ENCODE assay signal across 8 cellular contexts in genomic region chr4:52051213-52051614, GRCh38. TPM values are rescaled to one million over a fixed set of nuclear protein-coding genes. Genes with fewer than 3 reads are reported as not detected.
DNase-seq lines count a peak whose midpoint lies in the region; ATAC-seq and TF ChIP-seq lines count a peak whose summit lies in the region.

Gene SPATA18, plus strand, starts transcription at chr4:52051304. Its CDS starts 401 bp downstream, at chr4:52051705.

- CTCF ChIA-PET in activated CD4-positive, alpha-beta T cell treated with anti-CD3 and anti-CD28 coated beads, Interleukin-2, amount 10 ng/mL, durations not matched to agents 7 days and 5 days (lab: Charles Lee) = no interaction called here
- CTCF ChIA-PET in activated B cell treated with CpG ODN at 0.5 μM for 24 hours (lab: Charles Lee) = no interaction called here

- peak within 1 kb of the TSS; percentile 81 for H4K8ac ChIP-seq in trophoblast cell (ENCODE audit: low read depth, low read length)

- no peaks in the 10 kb centered on the region for H3K36me3 Mint-ChIP-seq in activated CD4-positive, alpha-beta T cell treated with anti-CD3 and anti-CD28 coated beads, Interleukin-2, amount 10 ng/mL, durations not matched to agents 7 days and 5 days (ENCODE audit: low read depth)
- no peaks in the 10 kb centered on the region for H3K36me3 Mint-ChIP-seq in activated B cell treated with CpG ODN at 0.5 μM for 24 hours (ENCODE audit: low read depth)

- H3K27ac ChIP-seq in trophoblast cell (ENCODE audit: low read depth, low read length) = peak within 1 kb of the TSS; percentile 74

- peaks cover 69% of the 10 kb centered on the region for H3K27me3 Mint-ChIP-seq in activated CD4-positive, alpha-beta T cell treated with anti-CD3 and anti-CD28 coated beads, Interleukin-2, amount 10 ng/mL, durations not matched to agents 7 days and 5 days
- H3K27me3 Mint-ChIP-seq in activated B cell treated with CpG ODN at 0.5 μM for 24 hours = peaks cover 41% of the 10 kb centered on the region

- H4K12ac ChIP-seq in trophoblast cell (ENCODE audit: low read depth, low read length) = peak within 1 kb of the TSS; percentile 89

- peaks cover 15% of the 10 kb centered on the region for H3K4me1 Mint-ChIP-seq in activated CD4-positive, alpha-beta T cell treated with anti-CD3 and anti-CD28 coated beads, Interleukin-2, amount 10 ng/mL, durations not matched to agents 7 days and 5 days
- H3K4me1 Mint-ChIP-seq in activated B cell treated with CpG ODN at 0.5 μM for 24 hours = peaks cover 26% of the 10 kb centered on the region

- ATAC-seq in HG02678 (IDR thresholded peaks at IDR 0.05; ENCODE audit: unreplicated experiment) (peak; percentile 46), activated B cell treated with CpG ODN at 0.5 μM for 24 hours (ENCODE audit: low read depth) (peak; percentile 75)

- no peak within 1 kb of the TSS for H2AK5ac ChIP-seq in trophoblast cell (ENCODE audit: low read length)

- H4K91ac ChIP-seq in trophoblast cell (ENCODE audit: low read depth, low read length) = peak within 1 kb of the TSS; percentile 82

- POLR2A ChIA-PET in activated CD4-positive, alpha-beta T cell treated with anti-CD3 and anti-CD28 coated beads, Interleukin-2, amount 10 ng/mL, durations not matched to agents 7 days and 5 days (lab: Charles Lee) = no interaction called here
- POLR2A ChIA-PET in activated B cell treated with CpG ODN at 0.5 μM for 24 hours (lab: Charles Lee) = interaction anchor here (1.7 to 2.3 kb wide), 2 partner anchors 13 to 208 kb away, joined by 5 to 9 read pairs; partner anchors contain the start of genes DCUN1D4 and SGCB

- no peaks in the 10 kb centered on the region for H3K9me3 ChIP-seq in trophoblast cell (ENCODE audit: insufficient read depth, low read depth, low read length)

- H3K27me3 ChIP-seq in trophoblast cell (ENCODE audit: insufficient read depth, low read length) = no peaks in the 10 kb centered on the region

- peak within 1 kb of the TSS; percentile 66 for H3K18ac ChIP-seq in trophoblast cell (ENCODE audit: low read length)

- H2AFZ ChIP-seq in trophoblast cell (ENCODE audit: insufficient read depth, low read length, poor library complexity) = peak within 1 kb of the TSS; percentile 85

- peak within 1 kb of the TSS; percentile 73 for H2BK120ac ChIP-seq in trophoblast cell (ENCODE audit: insufficient read depth, low read length, poor library complexity)

- H3K4me2 ChIP-seq in trophoblast cell (ENCODE audit: low read length) = peak within 1 kb of the TSS; percentile 89

- peaks cover 10% of the 10 kb centered on the region for H3K79me2 ChIP-seq in trophoblast cell (ENCODE audit: control insufficient read depth, insufficient read depth, low read length, poor library complexity)

- peak within 1 kb of the TSS; percentile 89 for H2BK5ac ChIP-seq in trophoblast cell (ENCODE audit: low read depth, low read length, poor library complexity)

- H3K9me3 Mint-ChIP-seq in activated CD4-positive, alpha-beta T cell treated with anti-CD3 and anti-CD28 coated beads, Interleukin-2, amount 10 ng/mL, durations not matched to agents 7 days and 5 days = no peaks in the 10 kb centered on the region
- H3K9me3 Mint-ChIP-seq in activated B cell treated with CpG ODN at 0.5 μM for 24 hours = no peaks in the 10 kb centered on the region

- no CpG with 5 or more reads among the region's 44 CpGs for WGBS in trophoblast cell (ENCODE audit: extremely low coverage, insufficient coverage, insufficient read length)

- intact Hi-C loops in activated B cell treated with CpG ODN at 0.5 μM for 24 hours (cut with micrococcal nuclease) = loop anchor here (1.0 to 5.0 kb wide), 3 partner anchors 13 to 811 kb away; partner anchors contain the start of genes RASL11B and SGCB

- no peak within 1 kb of the TSS for H3K27ac Mint-ChIP-seq in activated CD4-positive, alpha-beta T cell treated with anti-CD3 and anti-CD28 coated beads, Interleukin-2, amount 10 ng/mL, durations not matched to agents 7 days and 5 days
- peak within 1 kb of the TSS; percentile 51 for H3K27ac Mint-ChIP-seq in activated B cell treated with CpG ODN at 0.5 μM for 24 hours

- TF ChIP-seq CTCF in activated B cell treated with CpG ODN at 0.5 μM for 24 hours (IDR thresholded peaks at IDR 0.05) = no peak

- H3K36me3 ChIP-seq in trophoblast cell (ENCODE audit: control insufficient read depth in 1 of 2, insufficient read depth in 2 of 2, low read length in 2 of 2) = no peaks in the 10 kb centered on the region

- H3K9ac ChIP-seq in trophoblast cell (ENCODE audit: low read length) = peak within 1 kb of the TSS; percentile 85

- peaks cover 12% of the 10 kb centered on the region for H3K79me1 ChIP-seq in trophoblast cell (ENCODE audit: low read length)

- peaks cover 0 to 5% of the 10 kb centered on the region in 2 experiments for H3K4me1 ChIP-seq in trophoblast cell (ENCODE audit: control insufficient read depth in 1 of 2, insufficient read depth in 2 of 2, low read length in 2 of 2)

- H3K4me3 ChIP-seq in trophoblast cell (ENCODE audit: low read depth, low read length) = peak within 1 kb of the TSS; percentile 81

- H3K23ac ChIP-seq in trophoblast cell (ENCODE audit: low read length) = no peak within 1 kb of the TSS

- peak within 1 kb of the TSS; percentile 58 for H3K14ac ChIP-seq in trophoblast cell (ENCODE audit: low read length)

- DNase-seq in activated CD4-positive, alpha-beta T cell treated with anti-CD3 and anti-CD28 coated beads, Interleukin-2, amount 10 ng/mL, durations not matched to agents 7 days and 5 days = no peak
- DNase-seq in activated CD4-positive, alpha-beta T cell treated with anti-CD3 and anti-CD28 coated beads, Interleukin-2, amount 50 U/mL, for 4 hours = no peak
- DNase-seq in activated B cell treated with CpG ODN at 0.5 μM for 24 hours (no peak), glomerular endothelial cell (ENCODE audit: extremely low read depth, low read depth, low spot score) (no peak), trophoblast cell (no peak), DMS153 (lab: John Stamatoyannopoulos, UW) (no peak)
- DNase-seq in effector CD8-positive, alpha-beta T cell (lab: John Stamatoyannopoulos, UW) = no peak

- H3K4me3 Mint-ChIP-seq in activated CD4-positive, alpha-beta T cell treated with anti-CD3 and anti-CD28 coated beads, Interleukin-2, amount 10 ng/mL, durations not matched to agents 7 days and 5 days = peak within 1 kb of the TSS; percentile 72
- H3K4me3 Mint-ChIP-seq in activated B cell treated with CpG ODN at 0.5 μM for 24 hours = peak within 1 kb of the TSS; percentile 88

- peak within 1 kb of the TSS; percentile 19 for H3K4ac ChIP-seq in trophoblast cell (ENCODE audit: low read depth, low read length)

- peak within 1 kb of the TSS; percentile 65 for H2BK12ac ChIP-seq in trophoblast cell (ENCODE audit: low read length)

RNA-seq across cellular contexts. Expression of gene SPATA18, which starts in this region (rescaled TPM):
- under 1 TPM; 0.35 to 0.73 TPM for total RNA-seq in activated CD4-positive, alpha-beta T cell treated with anti-CD3 and anti-CD28 coated beads, Interleukin-2, amount 10 ng/mL, durations not matched to agents 7 days and 5 days
- total RNA-seq in activated B cell treated with CpG ODN at 0.5 μM for 24 hours (1.9 and 2.8 TPM in 2 replicates), glomerular endothelial cell (12.3 and 17.4 TPM in 2 replicates)
- polyA plus RNA-seq in trophoblast cell (2013) = 6.0 and 6.1 TPM in 2 replicates
